Comparison of ENCODE assay signal across 5 cellular contexts in the genomic region with DNA sequence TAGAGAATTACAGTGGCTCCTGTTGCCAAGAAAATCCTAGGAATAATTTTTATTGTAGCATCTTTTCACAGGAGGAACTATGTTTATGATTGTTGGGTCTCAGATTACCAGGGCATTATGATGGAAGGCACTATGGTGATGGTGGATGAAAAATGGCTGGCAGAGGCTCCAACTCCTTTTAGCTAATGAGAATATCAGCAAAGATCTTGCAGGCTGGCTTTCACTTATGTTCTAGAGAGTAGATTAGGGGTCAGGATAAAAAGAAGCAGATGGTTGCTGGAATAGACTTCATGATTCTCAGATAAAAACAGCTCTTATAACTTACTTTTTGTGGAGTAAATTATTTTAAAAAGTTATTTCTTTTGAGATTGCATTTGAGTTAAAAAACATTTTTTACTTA.
"Had no signal": no experiment of that assay in that cellular context is flagged by ENCODE, and none has a peak within 500 bp of the region (broad histone marks: within the 10 kb centered on the region; RNA-seq: fewer than 3 reads in every experiment).

No MANE protein-coding gene starts in this region.

- ATAC-seq: GM23338, HepG2 had no signal

- H3K4me2 ChIP-seq: GM23338 had no signal

- DNase-seq: H9, HCEC 1CT had no signal

- H3K27ac ChIP-seq: HL-60 had no signal

- H3K4me3 ChIP-seq: GM23338 had no signal
